ENCODE assay signal across 18 cellular contexts in the genomic region with DNA sequence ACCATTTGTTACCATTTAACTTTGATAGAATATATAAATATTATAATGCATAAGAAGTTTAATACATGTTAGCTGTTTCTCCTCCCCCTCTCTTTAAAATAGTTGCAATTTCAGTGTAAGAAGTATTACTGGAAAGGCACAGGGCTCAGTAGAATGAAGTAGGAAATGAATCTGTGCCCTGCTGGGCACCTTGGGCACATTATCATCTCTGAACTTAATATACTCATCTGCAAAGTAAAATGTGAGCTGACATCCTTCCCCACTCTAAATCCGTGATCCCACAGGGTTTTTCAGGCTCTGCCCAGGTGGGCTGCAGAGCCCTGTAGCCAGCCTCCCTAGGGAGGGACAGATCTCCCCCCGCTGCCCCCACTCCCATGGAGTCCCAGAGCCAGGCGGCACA. TPM values are rescaled to one million over a fixed set of nuclear protein-coding genes. Genes with fewer than 3 reads are reported as not detected.
DNase-seq lines count a peak whose midpoint lies in the region; ATAC-seq and TF ChIP-seq lines count a peak whose summit lies in the region.
"Had no signal": no experiment of that assay in that cellular context is flagged by ENCODE, and none has a peak within 500 bp of the region (broad histone marks: within the 10 kb centered on the region; RNA-seq: fewer than 3 reads in every experiment).

No MANE protein-coding gene starts in this region.

- ATAC-seq in natural killer cell treated with Interleukin-12 subunit alpha and Interleukin-12 subunit beta and Interleukin-15 and Interleukin-18, amount 100 ng/mL, for 72 hours, result peak; percentile 20 to 55
- ATAC-seq in natural killer cell (no peak), GM21360 (IDR thresholded peaks at IDR 0.05; ENCODE audit: unreplicated experiment) (no peak), GM19328 (IDR thresholded peaks at IDR 0.05; ENCODE audit: unreplicated experiment) (no peak)
- ATAC-seq: A549, Panc1 had no signal

- H3K27me3 Mint-ChIP-seq in activated CD4-positive, alpha-beta memory T cell treated with anti-CD3 and anti-CD28 coated beads, Interleukin-2, amount 10 ng/mL, durations not matched to agents 7 days and 5 days, result no peaks in the 10 kb centered on the region
- no peaks in the 10 kb centered on the region for H3K27me3 Mint-ChIP-seq in activated CD4-positive, alpha-beta memory T cell treated with anti-CD3 and anti-CD28 coated beads for 36 hours
- H3K27me3 Mint-ChIP-seq in natural killer cell treated with Interleukin-12 subunit alpha and Interleukin-12 subunit beta and Interleukin-15 and Interleukin-18, amount 100 ng/mL, for 72 hours, result peaks cover 0 to 3% of the 10 kb centered on the region in 2 donors
- H3K27me3 Mint-ChIP-seq in natural killer cell (ENCODE audit: low read depth in 2 of 2), result peaks cover 0 to 2% of the 10 kb centered on the region in 2 donors
- H3K27me3 Mint-ChIP-seq in activated T-helper 1 cell treated with anti-CD3 and anti-CD28 coated beads, Interleukin-12 subunit alpha, Interleukin-12 subunit beta, Interleukin-2, Interleukin-4 antibody, amounts not matched to agents 30 ng/mL and 10 ng/mL and 1 ng/mL, durations not matched to agents 14 hours and 24 hours and 36 hours (ENCODE audit: insufficient read depth), result no peaks in the 10 kb centered on the region

- peaks cover 59% of the 10 kb centered on the region for H3K4me1 Mint-ChIP-seq in activated CD4-positive, alpha-beta memory T cell treated with anti-CD3 and anti-CD28 coated beads, Interleukin-2, amount 10 ng/mL, durations not matched to agents 7 days and 5 days
- H3K4me1 Mint-ChIP-seq in activated CD4-positive, alpha-beta memory T cell treated with anti-CD3 and anti-CD28 coated beads for 36 hours (ENCODE audit: low read depth), result peaks cover 43% of the 10 kb centered on the region
- peaks cover 28 to 42% of the 10 kb centered on the region in 2 donors for H3K4me1 Mint-ChIP-seq in natural killer cell treated with Interleukin-12 subunit alpha and Interleukin-12 subunit beta and Interleukin-15 and Interleukin-18, amount 100 ng/mL, for 72 hours (ENCODE audit: low read depth in 2 of 2)
- peaks cover 16 to 20% of the 10 kb centered on the region in 2 donors for H3K4me1 Mint-ChIP-seq in natural killer cell
- H3K4me1 Mint-ChIP-seq in activated T-helper 1 cell treated with anti-CD3 and anti-CD28 coated beads, Interleukin-12 subunit alpha, Interleukin-12 subunit beta, Interleukin-2, Interleukin-4 antibody, amounts not matched to agents 30 ng/mL and 10 ng/mL and 1 ng/mL, durations not matched to agents 14 hours and 24 hours and 36 hours (ENCODE audit: low read depth), result peaks cover 73% of the 10 kb centered on the region

- intact Hi-C loops in activated CD4-positive, alpha-beta memory T cell treated with anti-CD3 and anti-CD28 coated beads for 36 hours (cut with micrococcal nuclease), result no loop called here
- intact Hi-C loops in natural killer cell (cut with micrococcal nuclease), result no loop called here
- intact Hi-C loops in activated T-helper 1 cell treated with anti-CD3 and anti-CD28 coated beads, Interleukin-12 subunit alpha, Interleukin-12 subunit beta, Interleukin-2, Interleukin-4 antibody, amounts not matched to agents 30 ng/mL and 10 ng/mL and 1 ng/mL, durations not matched to agents 14 hours and 24 hours and 36 hours (cut with micrococcal nuclease), result no loop called here

- H3K4me3 Mint-ChIP-seq in activated CD4-positive, alpha-beta memory T cell treated with anti-CD3 and anti-CD28 coated beads, Interleukin-2, amount 10 ng/mL, durations not matched to agents 7 days and 5 days, result no peak overlapping the region
- H3K4me3 Mint-ChIP-seq in activated CD4-positive, alpha-beta memory T cell treated with anti-CD3 and anti-CD28 coated beads for 36 hours, result no peak overlapping the region
- peak overlapping the region; percentile 30 for H3K4me3 Mint-ChIP-seq in natural killer cell treated with Interleukin-12 subunit alpha and Interleukin-12 subunit beta and Interleukin-15 and Interleukin-18, amount 100 ng/mL, for 72 hours
- no peak overlapping the region for H3K4me3 Mint-ChIP-seq in natural killer cell
- H3K4me3 Mint-ChIP-seq in activated T-helper 1 cell treated with anti-CD3 and anti-CD28 coated beads, Interleukin-12 subunit alpha, Interleukin-12 subunit beta, Interleukin-2, Interleukin-4 antibody, amounts not matched to agents 30 ng/mL and 10 ng/mL and 1 ng/mL, durations not matched to agents 14 hours and 24 hours and 36 hours, result no peak overlapping the region

- no peaks in the 10 kb centered on the region for H3K9me3 Mint-ChIP-seq in activated CD4-positive, alpha-beta memory T cell treated with anti-CD3 and anti-CD28 coated beads, Interleukin-2, amount 10 ng/mL, durations not matched to agents 7 days and 5 days
- no peaks in the 10 kb centered on the region for H3K9me3 Mint-ChIP-seq in activated CD4-positive, alpha-beta memory T cell treated with anti-CD3 and anti-CD28 coated beads for 36 hours
- H3K9me3 Mint-ChIP-seq in natural killer cell treated with Interleukin-12 subunit alpha and Interleukin-12 subunit beta and Interleukin-15 and Interleukin-18, amount 100 ng/mL, for 72 hours, result no peaks in the 10 kb centered on the region
- H3K9me3 Mint-ChIP-seq in natural killer cell, result no peaks in the 10 kb centered on the region
- H3K9me3 Mint-ChIP-seq in activated T-helper 1 cell treated with anti-CD3 and anti-CD28 coated beads, Interleukin-12 subunit alpha, Interleukin-12 subunit beta, Interleukin-2, Interleukin-4 antibody, amounts not matched to agents 30 ng/mL and 10 ng/mL and 1 ng/mL, durations not matched to agents 14 hours and 24 hours and 36 hours, result no peaks in the 10 kb centered on the region

- no peak for DNase-seq in activated CD4-positive, alpha-beta memory T cell treated with anti-CD3 and anti-CD28 coated beads, Interleukin-2, amount 10 ng/mL, durations not matched to agents 7 days and 5 days
- no peak for DNase-seq in activated CD4-positive, alpha-beta memory T cell treated with anti-CD3 and anti-CD28 coated beads for 36 hours
- DNase-seq in natural killer cell treated with Interleukin-12 subunit alpha and Interleukin-12 subunit beta and Interleukin-15 and Interleukin-18, amount 100 ng/mL, for 72 hours (ENCODE audit: low spot score), result no peak
- DNase-seq in natural killer cell, result no peak
- DNase-seq in activated T-helper 1 cell treated with anti-CD3 and anti-CD28 coated beads, Interleukin-12 subunit alpha, Interleukin-12 subunit beta, Interleukin-2, Interleukin-4 antibody, amounts not matched to agents 30 ng/mL and 10 ng/mL and 1 ng/mL, durations not matched to agents 14 hours and 24 hours and 36 hours (ENCODE audit: low spot score), result no peak
- DNase-seq in cerebellar nuclear complex (lab: John Stamatoyannopoulos, UW), result no peak
- DNase-seq: DMS79, IMR-90, NCI-H1417 treated with DMSO at 0.1 percent for 48 hours, NCI-H2029, NCI-H2171, NCI-H526 treated with DMSO at 0.1 percent for 48 hours, SJCRH30 had no signal

- H3K27ac Mint-ChIP-seq in activated CD4-positive, alpha-beta memory T cell treated with anti-CD3 and anti-CD28 coated beads, Interleukin-2, amount 10 ng/mL, durations not matched to agents 7 days and 5 days, result peak overlapping the region; percentile 23
- no peak overlapping the region for H3K27ac Mint-ChIP-seq in activated CD4-positive, alpha-beta memory T cell treated with anti-CD3 and anti-CD28 coated beads for 36 hours
- peak overlapping the region; percentile 75 to 77 for H3K27ac Mint-ChIP-seq in natural killer cell treated with Interleukin-12 subunit alpha and Interleukin-12 subunit beta and Interleukin-15 and Interleukin-18, amount 100 ng/mL, for 72 hours
- no peak overlapping the region for H3K27ac Mint-ChIP-seq in natural killer cell
- H3K27ac Mint-ChIP-seq in activated T-helper 1 cell treated with anti-CD3 and anti-CD28 coated beads, Interleukin-12 subunit alpha, Interleukin-12 subunit beta, Interleukin-2, Interleukin-4 antibody, amounts not matched to agents 30 ng/mL and 10 ng/mL and 1 ng/mL, durations not matched to agents 14 hours and 24 hours and 36 hours, result peak overlapping the region; percentile 64

- no peak for TF ChIP-seq CTCF in natural killer cell (IDR thresholded peaks at IDR 0.05)

- peaks cover 90% of the 10 kb centered on the region for H3K36me3 Mint-ChIP-seq in activated CD4-positive, alpha-beta memory T cell treated with anti-CD3 and anti-CD28 coated beads, Interleukin-2, amount 10 ng/mL, durations not matched to agents 7 days and 5 days (ENCODE audit: low read depth)
- H3K36me3 Mint-ChIP-seq in activated CD4-positive, alpha-beta memory T cell treated with anti-CD3 and anti-CD28 coated beads for 36 hours, result peaks cover 17% of the 10 kb centered on the region
- peaks cover 41% of the 10 kb centered on the region for H3K36me3 Mint-ChIP-seq in natural killer cell treated with Interleukin-12 subunit alpha and Interleukin-12 subunit beta and Interleukin-15 and Interleukin-18, amount 100 ng/mL, for 72 hours
- no peaks in the 10 kb centered on the region for H3K36me3 Mint-ChIP-seq in natural killer cell
- peaks cover 79% of the 10 kb centered on the region for H3K36me3 Mint-ChIP-seq in activated T-helper 1 cell treated with anti-CD3 and anti-CD28 coated beads, Interleukin-12 subunit alpha, Interleukin-12 subunit beta, Interleukin-2, Interleukin-4 antibody, amounts not matched to agents 30 ng/mL and 10 ng/mL and 1 ng/mL, durations not matched to agents 14 hours and 24 hours and 36 hours (ENCODE audit: low read depth)

- POLR2A ChIA-PET in activated CD4-positive, alpha-beta memory T cell treated with anti-CD3 and anti-CD28 coated beads, Interleukin-2, amount 10 ng/mL, durations not matched to agents 7 days and 5 days (lab: Charles Lee), result interaction anchor here (1.1 kb wide), 1 partner anchor 64 kb away, joined by 4 read pairs; no protein-coding TSS in a partner anchor
- POLR2A ChIA-PET in activated CD4-positive, alpha-beta memory T cell treated with anti-CD3 and anti-CD28 coated beads for 36 hours (lab: Charles Lee), result no interaction called here

- CTCF ChIA-PET in activated CD4-positive, alpha-beta memory T cell treated with anti-CD3 and anti-CD28 coated beads, Interleukin-2, amount 10 ng/mL, durations not matched to agents 7 days and 5 days (lab: Charles Lee), result interaction anchor here (1.7 to 2.0 kb wide), 2 partner anchors 10 to 64 kb away, joined by 4 read pairs; no protein-coding TSS in a partner anchor
- CTCF ChIA-PET in activated CD4-positive, alpha-beta memory T cell treated with anti-CD3 and anti-CD28 coated beads for 36 hours (lab: Charles Lee), result no interaction called here

RNA-seq across cellular contexts. Expression of gene DPP4, which starts 56.8 kb away (rescaled TPM):
- 100 to 1,000 TPM; 122 to 126 TPM for total RNA-seq in activated CD4-positive, alpha-beta memory T cell treated with anti-CD3 and anti-CD28 coated beads, Interleukin-2, amount 10 ng/mL, durations not matched to agents 7 days and 5 days
- total RNA-seq in activated CD4-positive, alpha-beta memory T cell treated with anti-CD3 and anti-CD28 coated beads for 36 hours, result 10 to 100 TPM; 29.9 to 30.7 TPM
- 100 to 1,000 TPM in 1 of 2 donors, 10 to 100 TPM in 1; 89.4 to 102 TPM for total RNA-seq in natural killer cell treated with Interleukin-12 subunit alpha and Interleukin-12 subunit beta and Interleukin-15 and Interleukin-18, amount 100 ng/mL, for 72 hours
- 1 to 10 TPM; 1.8 to 2.3 (median 1.8) TPM for total RNA-seq in natural killer cell
- total RNA-seq in activated T-helper 1 cell treated with anti-CD3 and anti-CD28 coated beads, Interleukin-12 subunit alpha, Interleukin-12 subunit beta, Interleukin-2, Interleukin-4 antibody, amounts not matched to agents 30 ng/mL and 10 ng/mL and 1 ng/mL, durations not matched to agents 14 hours and 24 hours and 36 hours, result 94.4 and 99.9 TPM in 2 replicates
- total RNA-seq: HT1080, SJCRH30 had no signal

Comparison
In these comparisons a context has a peak if more than half of its experiments do, and no peak if none do; other contexts are left out.
1. H3K27ac Mint-ChIP-seq: peak in activated CD4-positive, alpha-beta memory T cell treated with anti-CD3 and anti-CD28 coated beads, Interleukin-2, amount 10 ng/mL, durations not matched to agents 7 days and 5 days (single experiment), natural killer cell treated with Interleukin-12 subunit alpha and Interleukin-12 subunit beta and Interleukin-15 and Interleukin-18, amount 100 ng/mL, for 72 hours (2 of 2) and activated T-helper 1 cell treated with anti-CD3 and anti-CD28 coated beads, Interleukin-12 subunit alpha, Interleukin-12 subunit beta, Interleukin-2, Interleukin-4 antibody, amounts not matched to agents 30 ng/mL and 10 ng/mL and 1 ng/mL, durations not matched to agents 14 hours and 24 hours and 36 hours (single experiment); none in activated CD4-positive, alpha-beta memory T cell treated with anti-CD3 and anti-CD28 coated beads for 36 hours (single experiment) and natural killer cell (0 of 2).
2. ATAC-seq: peak in natural killer cell treated with Interleukin-12 subunit alpha and Interleukin-12 subunit beta and Interleukin-15 and Interleukin-18, amount 100 ng/mL, for 72 hours (2 of 2); none in natural killer cell (0 of 3), GM21360 (single experiment) and GM19328 (single experiment).
3. RNA of gene DPP4, which starts 56.8 kb away (total RNA-seq): 122 to 126 TPM in activated CD4-positive, alpha-beta memory T cell treated with anti-CD3 and anti-CD28 coated beads, Interleukin-2, amount 10 ng/mL, durations not matched to agents 7 days and 5 days, 89.4 to 102 TPM in natural killer cell treated with Interleukin-12 subunit alpha and Interleukin-12 subunit beta and Interleukin-15 and Interleukin-18, amount 100 ng/mL, for 72 hours, 94.4 to 99.9 TPM in activated T-helper 1 cell treated with anti-CD3 and anti-CD28 coated beads, Interleukin-12 subunit alpha, Interleukin-12 subunit beta, Interleukin-2, Interleukin-4 antibody, amounts not matched to agents 30 ng/mL and 10 ng/mL and 1 ng/mL, durations not matched to agents 14 hours and 24 hours and 36 hours and 29.9 to 30.7 TPM in activated CD4-positive, alpha-beta memory T cell treated with anti-CD3 and anti-CD28 coated beads for 36 hours; 1.8 to 2.3 TPM in natural killer cell; every median in the first group is over 4 times any median in the second.